In genomic region chr15:93072440-93073394, GRCh38 we compare ENCODE assay signal across 8 cellular contexts. TPM values are rescaled to one million over a fixed set of nuclear protein-coding genes. Genes with fewer than 3 reads are reported as not detected.
DNase-seq lines count a peak whose midpoint lies in the region; ATAC-seq and TF ChIP-seq lines count a peak whose summit lies in the region.

No MANE protein-coding gene starts in this region.

- H3K4me1 ChIP-seq in cardiac muscle cell (ENCODE audit: low read depth): peaks cover 9% of the 10 kb centered on the region

- H3K9me3 ChIP-seq in cardiac muscle cell (ENCODE audit: low read depth): no peaks in the 10 kb centered on the region

- peak overlapping the region; percentile 87 for H3K4me3 ChIP-seq in cardiac muscle cell

- no peak overlapping the region for H3K27ac Mint-ChIP-seq in CD14-positive monocyte
- H3K27ac Mint-ChIP-seq in activated T-helper 2 cell treated with anti-CD3 and anti-CD28 coated beads, Interferon-gamma antibody, Interleukin-2, Interleukin-4, amounts not matched to agents 10 μg/mL and 5 μg/mL and 100 μg/mL, durations not matched to agents 14 hours and 24 hours and 36 hours: no peak overlapping the region

- intact Hi-C loops in CD14-positive monocyte (cut with micrococcal nuclease): no loop called here
- intact Hi-C loops in activated T-helper 2 cell treated with anti-CD3 and anti-CD28 coated beads, Interferon-gamma antibody, Interleukin-2, Interleukin-4, amounts not matched to agents 10 μg/mL and 5 μg/mL and 100 μg/mL, durations not matched to agents 14 hours and 24 hours and 36 hours (cut with micrococcal nuclease): no loop called here

- ATAC-seq in HG03097 (IDR thresholded peaks at IDR 0.05; ENCODE audit: low FRiP score, unreplicated experiment): no peak

- H3K27me3 Mint-ChIP-seq in CD14-positive monocyte (ENCODE audit: low read depth in 3 of 3): peaks cover 53 to 76% (median 63%) of the 10 kb centered on the region in 3 donors
- peaks cover 65% of the 10 kb centered on the region for H3K27me3 Mint-ChIP-seq in activated T-helper 2 cell treated with anti-CD3 and anti-CD28 coated beads, Interferon-gamma antibody, Interleukin-2, Interleukin-4, amounts not matched to agents 10 μg/mL and 5 μg/mL and 100 μg/mL, durations not matched to agents 14 hours and 24 hours and 36 hours (ENCODE audit: low read depth)

- H3K36me3 Mint-ChIP-seq in CD14-positive monocyte: peaks cover 0 to 4% of the 10 kb centered on the region in 2 donors
- H3K36me3 Mint-ChIP-seq in activated T-helper 2 cell treated with anti-CD3 and anti-CD28 coated beads, Interferon-gamma antibody, Interleukin-2, Interleukin-4, amounts not matched to agents 10 μg/mL and 5 μg/mL and 100 μg/mL, durations not matched to agents 14 hours and 24 hours and 36 hours (ENCODE audit: low read depth): no peaks in the 10 kb centered on the region

- no peak for TF ChIP-seq RAD21 in Ishikawa (IDR thresholded peaks at IDR 0.05; ENCODE audit: low read depth)

- peaks cover 0 to 19% (median 4%) of the 10 kb centered on the region in 7 donors for H3K9me3 Mint-ChIP-seq in CD14-positive monocyte
- H3K9me3 Mint-ChIP-seq in activated T-helper 2 cell treated with anti-CD3 and anti-CD28 coated beads, Interferon-gamma antibody, Interleukin-2, Interleukin-4, amounts not matched to agents 10 μg/mL and 5 μg/mL and 100 μg/mL, durations not matched to agents 14 hours and 24 hours and 36 hours: no peaks in the 10 kb centered on the region

- H3K4me1 Mint-ChIP-seq in CD14-positive monocyte: peaks cover 22% of the 10 kb centered on the region
- peaks cover 8% of the 10 kb centered on the region for H3K4me1 Mint-ChIP-seq in activated T-helper 2 cell treated with anti-CD3 and anti-CD28 coated beads, Interferon-gamma antibody, Interleukin-2, Interleukin-4, amounts not matched to agents 10 μg/mL and 5 μg/mL and 100 μg/mL, durations not matched to agents 14 hours and 24 hours and 36 hours (ENCODE audit: low read depth)

- TF ChIP-seq CTCF in CD14-positive monocyte (IDR thresholded peaks at IDR 0.05): no peak
- TF ChIP-seq CTCF in cardiac muscle cell (IDR thresholded peaks at IDR 0.05; ENCODE audit: low read depth, low read length): no peak

- H3K27me3 ChIP-seq in cardiac muscle cell: peaks cover 54% of the 10 kb centered on the region

- TF ChIP-seq EP300 in Ishikawa (IDR thresholded peaks at IDR 0.05; ENCODE audit: borderline replicate concordance): no peak

- no peaks in the 10 kb centered on the region for H3K36me3 ChIP-seq in cardiac muscle cell

- H3K27ac ChIP-seq in cardiac muscle cell: no peak overlapping the region

- DNase-seq in CD14-positive monocyte (ENCODE audit: low spot score) (no peak), cardiac muscle cell (ENCODE audit: low read depth in 1 of 2, low spot score in 1 of 2) (peak; percentile 85 to 95), occipital lobe (lab: John Stamatoyannopoulos, UW) (peak; percentile 26), RKO (ENCODE audit: low spot score) (no peak)
- DNase-seq in activated T-helper 2 cell treated with anti-CD3 and anti-CD28 coated beads, Interferon-gamma antibody, Interleukin-2, Interleukin-4, amounts not matched to agents 10 μg/mL and 5 μg/mL and 100 μg/mL, durations not matched to agents 14 hours and 24 hours and 36 hours (ENCODE audit: low spot score): no peak
- no peak for DNase-seq in activated CD4-positive, alpha-beta T cell treated with anti-CD3 and anti-CD28 coated beads for 4 hours

- peak overlapping the region; percentile 72 to 95 for H3K4me3 Mint-ChIP-seq in CD14-positive monocyte
- peak overlapping the region; percentile 35 for H3K4me3 Mint-ChIP-seq in activated T-helper 2 cell treated with anti-CD3 and anti-CD28 coated beads, Interferon-gamma antibody, Interleukin-2, Interleukin-4, amounts not matched to agents 10 μg/mL and 5 μg/mL and 100 μg/mL, durations not matched to agents 14 hours and 24 hours and 36 hours (ENCODE audit: low read depth)

TF ChIP-seq in Ishikawa, 13 proteins besides CTCF, POLR2A, EP300 and RAD21:
- no peak for TF ChIP-seq REST (IDR thresholded peaks at IDR 0.05; ENCODE audit: low read depth)
- TF ChIP-seq TEAD4 (IDR thresholded peaks at IDR 0.05): no peak
- TF ChIP-seq, protein P1, sequence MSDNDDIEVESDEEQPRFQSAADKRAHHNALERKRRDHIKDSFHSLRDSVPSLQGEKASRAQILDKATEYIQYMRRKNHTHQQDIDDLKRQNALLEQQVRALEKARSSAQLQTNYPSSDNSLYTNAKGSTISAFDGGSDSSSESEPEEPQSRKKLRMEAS (IDR thresholded peaks at IDR 0.05): peak; percentile 69
- TF ChIP-seq CEBPB (IDR thresholded peaks at IDR 0.05): no peak
- TF ChIP-seq ZBTB7A (IDR thresholded peaks at IDR 0.05; ENCODE audit: low read depth): peak; percentile 35; the same call in 1 of the 2 replicates
- TF ChIP-seq, protein P2, sequence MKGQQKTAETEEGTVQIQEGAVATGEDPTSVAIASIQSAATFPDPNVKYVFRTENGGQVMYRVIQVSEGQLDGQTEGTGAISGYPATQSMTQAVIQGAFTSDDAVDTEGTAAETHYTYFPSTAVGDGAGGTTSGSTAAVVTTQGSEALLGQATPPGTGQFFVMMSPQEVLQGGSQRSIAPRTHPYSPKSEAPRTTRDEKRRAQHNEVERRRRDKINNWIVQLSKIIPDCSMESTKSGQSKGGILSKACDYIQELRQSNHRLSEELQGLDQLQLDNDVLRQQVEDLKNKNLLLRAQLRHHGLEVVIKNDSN (IDR thresholded peaks at IDR 0.05): no peak
- no peak for TF ChIP-seq TCF12 (IDR thresholded peaks at IDR 0.05; ENCODE audit: low read depth)
- TF ChIP-seq FOXM1 (IDR thresholded peaks at IDR 0.05; ENCODE audit: borderline replicate concordance, low read depth): no peak
- TF ChIP-seq CREB1 (IDR thresholded peaks at IDR 0.05; ENCODE audit: low read depth): no peak
- TF ChIP-seq EGR1 (IDR thresholded peaks at IDR 0.05): peak; percentile 42; the same call in 1 of the 2 replicates
- no peak for TF ChIP-seq TAF1 (IDR thresholded peaks at IDR 0.05; ENCODE audit: low read depth)
- TF ChIP-seq NFIC (IDR thresholded peaks at IDR 0.05): no peak
- no peak for TF ChIP-seq YY1 (IDR thresholded peaks at IDR 0.05; ENCODE audit: low read depth)

RNA-seq across cellular contexts. Expression of gene RGMA, which starts 16.3 kb away (rescaled TPM):
- polyA plus RNA-seq in CD14-positive monocyte (under 1 TPM; 0.07 to 0.08 TPM), cardiac muscle cell (1.0 and 2.3 TPM in 2 replicates)
- total RNA-seq in activated T-helper 2 cell treated with anti-CD3 and anti-CD28 coated beads, Interferon-gamma antibody, Interleukin-2, Interleukin-4, amounts not matched to agents 10 μg/mL and 5 μg/mL and 100 μg/mL, durations not matched to agents 14 hours and 24 hours and 36 hours: not detected in 2 replicates
- total RNA-seq in cardiac muscle cell (3.4 and 4.8 TPM in 2 replicates), occipital lobe (8.1 TPM)

Comparison
In these comparisons a context has a peak if more than half of its experiments do, and no peak if none do; other contexts are left out.
1. DNase-seq: peak in cardiac muscle cell (2 of 2) and occipital lobe (single experiment); none in CD14-positive monocyte (single experiment), activated T-helper 2 cell treated with anti-CD3 and anti-CD28 coated beads, Interferon-gamma antibody, Interleukin-2, Interleukin-4, amounts not matched to agents 10 μg/mL and 5 μg/mL and 100 μg/mL, durations not matched to agents 14 hours and 24 hours and 36 hours (single experiment), activated CD4-positive, alpha-beta T cell treated with anti-CD3 and anti-CD28 coated beads for 4 hours (0 of 2) and RKO (single experiment).